In genomic region chrX:20306668-20307067, GRCh38 we compare ENCODE assay signal across 29 cellular contexts.
"Had no signal": no experiment of that assay in that cellular context is flagged by ENCODE, and none has a peak within 500 bp of the region (broad histone marks: within the 10 kb centered on the region; RNA-seq: fewer than 3 reads in every experiment).

No MANE protein-coding gene starts in this region.

- H3K9me3 Mint-ChIP-seq: dendritic cell treated with granulocyte-macrophage colony-stimulating factor and Interleukin-4, amounts not matched to agents 40 ng/mL and 50 ng/mL, for 4 days; effector memory CD8-positive, alpha-beta T cell had no signal

- FAIRE-seq: colon, endometrium, endothelial cell of umbilical vein, frontal cortex had no signal

- H3K27ac ChIP-seq: colonic mucosa, coronary artery, epithelial cell of prostate, esophagus muscularis mucosa, esophagus squamous epithelium, foreskin keratinocyte, gastrocnemius medialis, gastroesophageal sphincter, heart left ventricle, heart right ventricle had no signal

- H3K27me3 ChIP-seq: colonic mucosa, esophagus muscularis mucosa, esophagus squamous epithelium, foreskin keratinocyte, gastrocnemius medialis, gastroesophageal sphincter had no signal

- H3K4me1 Mint-ChIP-seq: endodermal cell had no signal

- H3K27me3 Mint-ChIP-seq: dendritic cell treated with granulocyte-macrophage colony-stimulating factor and Interleukin-4, amounts not matched to agents 40 ng/mL and 50 ng/mL, for 4 days; effector memory CD8-positive, alpha-beta T cell had no signal

- H3K4me3 Mint-ChIP-seq: dendritic cell treated with granulocyte-macrophage colony-stimulating factor and Interleukin-4, amounts not matched to agents 40 ng/mL and 50 ng/mL, for 4 days; effector memory CD8-positive, alpha-beta T cell; endodermal cell had no signal

- H3K9me3 ChIP-seq: colonic mucosa, esophagus muscularis mucosa, esophagus squamous epithelium, gastrocnemius medialis, gastroesophageal sphincter, heart left ventricle, heart right ventricle had no signal

- ATAC-seq: effector memory CD8-positive, alpha-beta T cell; esophagus mucosa; foreskin keratinocyte; gastrocnemius medialis; gastroesophageal sphincter; heart left ventricle; heart right ventricle had no signal

- DNase-seq: colonic mucosa; cortex of kidney; dermis blood vessel endothelial cell; dorsolateral prefrontal cortex; effector CD4-positive, alpha-beta T cell; effector CD8-positive, alpha-beta T cell; effector memory CD4-positive, alpha-beta T cell; effector memory CD8-positive, alpha-beta T cell; endodermal cell; erythroblast; esophagus squamous epithelium; foreskin fibroblast; foreskin keratinocyte; foreskin melanocyte; gastrocnemius medialis; glutamatergic neuron; head of caudate nucleus; heart left ventricle; heart right ventricle had no signal

- H3K36me3 ChIP-seq: colonic mucosa, esophagus muscularis mucosa, esophagus squamous epithelium, gastrocnemius medialis, gastroesophageal sphincter, heart left ventricle, heart right ventricle had no signal

- H3K27ac Mint-ChIP-seq: dendritic cell treated with granulocyte-macrophage colony-stimulating factor and Interleukin-4, amounts not matched to agents 40 ng/mL and 50 ng/mL, for 4 days; effector memory CD8-positive, alpha-beta T cell; endodermal cell had no signal

- H3K4me3 ChIP-seq: colonic mucosa, coronary artery, esophagus muscularis mucosa, esophagus squamous epithelium, gastrocnemius medialis, gastroesophageal sphincter, heart left ventricle, heart right ventricle had no signal

- H3K4me1 ChIP-seq: colonic mucosa, esophagus muscularis mucosa, esophagus squamous epithelium, foreskin keratinocyte, gastrocnemius medialis, gastroesophageal sphincter, heart left ventricle, heart right ventricle had no signal
